In genomic region chr19:13905634-13906524, GRCh38 we compare ENCODE assay signal across 1 cellular context.
TF ChIP-seq lines count a peak whose summit lies in the region.

Gene BRME1 (minus strand): TSS chr19:13906117. CDS start chr19:13904892, 1,225 bp downstream.
Gene CC2D1A (plus strand): TSS chr19:13906201. CDS start chr19:13906442, 241 bp downstream.

TF ChIP-seq in K562, 482 proteins besides CTCF, POLR2A, EP300 and RAD21 (continued from another document and continues in another):
- peak in 1 of 2 experiments; percentile 62; a peak in 1 of 4 replicates for TF ChIP-seq UBTF (IDR thresholded peaks at IDR 0.05; ENCODE audit: borderline replicate concordance in 1 of 2, low read depth in 2 of 2, low read length in 2 of 2)
- TF ChIP-seq LEF1 (IDR thresholded peaks at IDR 0.05) = no peak
- peak; percentile 50; the same call in 1 of the 2 replicates for TF ChIP-seq MEF2D (tag; conservative IDR thresholded peaks at IDR 0.05; ENCODE audit: low read depth)
- TF ChIP-seq MTF1 (CRISPR knock-in tag; IDR thresholded peaks at IDR 0.05; ENCODE audit: borderline replicate concordance) = no peak
- no peak for TF ChIP-seq STAG1 (CRISPR knock-in tag; IDR thresholded peaks at IDR 0.05; ENCODE audit: borderline replicate concordance)
- TF ChIP-seq RBM25 (IDR thresholded peaks at IDR 0.05; ENCODE audit: low read depth, low read length, severe bottlenecking) = peak; percentile 29
- peak; percentile 46; the same call in 1 of the 2 replicates for TF ChIP-seq REST (CRISPR knock-in tag; IDR thresholded peaks at IDR 0.05; ENCODE audit: low read depth)
- peak; percentile 48; the same call in 1 of the 2 replicates for TF ChIP-seq TOE1 (IDR thresholded peaks at IDR 0.05; ENCODE audit: borderline replicate concordance)
- TF ChIP-seq TOE1 (CRISPR knock-in tag; IDR thresholded peaks at IDR 0.05; ENCODE audit: borderline replicate concordance, low read depth) = 0 out of 2 replicates have a peak, but pooled peaks have one; percentile 36
- TF ChIP-seq SOX6 (IDR thresholded peaks at IDR 0.05) = 0 out of 2 replicates have a peak, but pooled peaks have one; percentile 32
- peak in 1 of 2 experiments; percentile 93; a peak in 2 of 4 replicates for TF ChIP-seq ZNF639 (CRISPR knock-in tag; conservative IDR thresholded peaks at IDR 0.05 in 1 of 2, IDR thresholded peaks at IDR 0.05 in 1 of 2)
- peak; percentile 86 for TF ChIP-seq FIP1L1 (IDR thresholded peaks at IDR 0.05; ENCODE audit: low read depth, low read length, poor library complexity, severe bottlenecking)
- no peak for TF ChIP-seq ZNF3 (CRISPR knock-in tag; IDR thresholded peaks at IDR 0.05)
- TF ChIP-seq GABPA (tag; conservative IDR thresholded peaks at IDR 0.05; ENCODE audit: low read depth) = peak; percentile 71
- TF ChIP-seq SRSF9 (IDR thresholded peaks at IDR 0.05; ENCODE audit: borderline replicate concordance, low read depth, low read length) = no peak
- peak; percentile 97 for TF ChIP-seq E2F8 (IDR thresholded peaks at IDR 0.05; ENCODE audit: low read depth, partially characterized antibody)
- TF ChIP-seq POU5F1 (IDR thresholded peaks at IDR 0.05; ENCODE audit: borderline replicate concordance, low read depth, low read length, partially characterized antibody) = peak; percentile 87
- no peak for TF ChIP-seq MITF (IDR thresholded peaks at IDR 0.05)
- TF ChIP-seq ZEB2 (IDR thresholded peaks at IDR 0.05) = no peak
- TF ChIP-seq FOXM1 (IDR thresholded peaks at IDR 0.05; ENCODE audit: low read depth) = no peak
- TF ChIP-seq FOXM1 (CRISPR knock-in tag; IDR thresholded peaks at IDR 0.05; ENCODE audit: low read depth) = peak; percentile 97
- peak; percentile 69 for TF ChIP-seq RBBP5 (IDR thresholded peaks at IDR 0.05; ENCODE audit: borderline replicate concordance, insufficient read depth, low read length, poor library complexity, severe bottlenecking)
- no peak for TF ChIP-seq EZH2 (IDR thresholded peaks at IDR 0.05; ENCODE audit: borderline replicate concordance, low read depth, low read length)
- peak; percentile 81; the same call in 1 of the 2 replicates for TF ChIP-seq MYC (IDR thresholded peaks at IDR 0.05; ENCODE audit: low read depth, low read length)
- peak; percentile 46; the same call in 1 of the 2 replicates for TF ChIP-seq MYC (CRISPR knock-in tag; IDR thresholded peaks at IDR 0.05; ENCODE audit: borderline replicate concordance, low read depth)
- peak; percentile 100 for TF ChIP-seq E2F6 (IDR thresholded peaks at IDR 0.05; ENCODE audit: borderline replicate concordance in 1 of 2, extremely low read depth in 1 of 2, insufficient read depth in 1 of 2, insufficient read length in 1 of 2, low read depth in 1 of 2, low read length in 1 of 2, poor library complexity in 1 of 2, severe bottlenecking in 1 of 2)
- TF ChIP-seq ZNF197 (CRISPR knock-in tag; IDR thresholded peaks at IDR 0.05; ENCODE audit: low read depth) = no peak
- TF ChIP-seq NFRKB (IDR thresholded peaks at IDR 0.05; ENCODE audit: low read depth) = 0 out of 2 replicates have a peak, but pooled peaks have one; percentile 23
- TF ChIP-seq HSF4 (CRISPR knock-in tag; IDR thresholded peaks at IDR 0.05; ENCODE audit: borderline replicate concordance) = no peak
- peak; percentile 95 for TF ChIP-seq FOXP1 (CRISPR knock-in tag; IDR thresholded peaks at IDR 0.05)
- peak in 1 of 2 experiments; percentile 6; a peak in 1 of 4 replicates for TF ChIP-seq MLLT1 (IDR thresholded peaks at IDR 0.05)
- peak; percentile 100 for TF ChIP-seq L3MBTL2 (IDR thresholded peaks at IDR 0.05)
- TF ChIP-seq NFYB (IDR thresholded peaks at IDR 0.05; ENCODE audit: extremely low read depth, insufficient read length) = no peak
- TF ChIP-seq, protein P1, sequence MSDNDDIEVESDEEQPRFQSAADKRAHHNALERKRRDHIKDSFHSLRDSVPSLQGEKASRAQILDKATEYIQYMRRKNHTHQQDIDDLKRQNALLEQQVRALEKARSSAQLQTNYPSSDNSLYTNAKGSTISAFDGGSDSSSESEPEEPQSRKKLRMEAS (CRISPR knock-in tag; IDR thresholded peaks at IDR 0.05) = peak; percentile 99
- TF ChIP-seq HDAC3 (IDR thresholded peaks at IDR 0.05; ENCODE audit: borderline replicate concordance, partially characterized antibody) = no peak
- TF ChIP-seq PML (IDR thresholded peaks at IDR 0.05; ENCODE audit: low read length) = peak; percentile 40; the same call in 1 of the 2 replicates
- 0 out of 2 replicates have a peak, but pooled peaks have one; percentile 14 for TF ChIP-seq ZNF583 (CRISPR knock-in tag; IDR thresholded peaks at IDR 0.05)
- 0 out of 2 replicates have a peak, but pooled peaks have one; percentile 33 for TF ChIP-seq ZNF668 (CRISPR knock-in tag; IDR thresholded peaks at IDR 0.05)
- TF ChIP-seq NCOA6 (IDR thresholded peaks at IDR 0.05) = no peak
- TF ChIP-seq, protein P2, sequence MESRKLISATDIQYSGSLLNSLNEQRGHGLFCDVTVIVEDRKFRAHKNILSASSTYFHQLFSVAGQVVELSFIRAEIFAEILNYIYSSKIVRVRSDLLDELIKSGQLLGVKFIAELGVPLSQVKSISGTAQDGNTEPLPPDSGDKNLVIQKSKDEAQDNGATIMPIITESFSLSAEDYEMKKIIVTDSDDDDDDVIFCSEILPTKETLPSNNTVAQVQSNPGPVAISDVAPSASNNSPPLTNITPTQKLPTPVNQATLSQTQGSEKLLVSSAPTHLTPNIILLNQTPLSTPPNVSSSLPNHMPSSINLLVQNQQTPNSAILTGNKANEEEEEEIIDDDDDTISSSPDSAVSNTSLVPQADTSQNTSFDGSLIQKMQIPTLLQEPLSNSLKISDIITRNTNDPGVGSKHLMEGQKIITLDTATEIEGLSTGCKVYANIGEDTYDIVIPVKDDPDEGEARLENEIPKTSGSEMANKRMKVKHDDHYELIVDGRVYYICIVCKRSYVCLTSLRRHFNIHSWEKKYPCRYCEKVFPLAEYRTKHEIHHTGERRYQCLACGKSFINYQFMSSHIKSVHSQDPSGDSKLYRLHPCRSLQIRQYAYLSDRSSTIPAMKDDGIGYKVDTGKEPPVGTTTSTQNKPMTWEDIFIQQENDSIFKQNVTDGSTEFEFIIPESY (CRISPR knock-in tag; IDR thresholded peaks at IDR 0.05) = 0 out of 2 replicates have a peak, but pooled peaks have one; percentile 16
- TF ChIP-seq PYGO2 (tag; IDR thresholded peaks at IDR 0.05) = no peak
- TF ChIP-seq PHF8 (IDR thresholded peaks at IDR 0.05; ENCODE audit: borderline replicate concordance, low read length) = peak; percentile 82; the same call in 1 of the 2 replicates
- TF ChIP-seq CCAR2 (IDR thresholded peaks at IDR 0.05; ENCODE audit: low read depth, low read length) = no peak
- TF ChIP-seq MTA3 (IDR thresholded peaks at IDR 0.05; ENCODE audit: borderline replicate concordance) = peak; percentile 72; the same call in 1 of the 2 replicates
- peak; percentile 80; the same call in 1 of the 2 replicates for TF ChIP-seq NR3C1 (CRISPR knock-in tag; IDR thresholded peaks at IDR 0.05)
